9 cellular contexts compared by ENCODE assay signal in the genomic region with DNA sequence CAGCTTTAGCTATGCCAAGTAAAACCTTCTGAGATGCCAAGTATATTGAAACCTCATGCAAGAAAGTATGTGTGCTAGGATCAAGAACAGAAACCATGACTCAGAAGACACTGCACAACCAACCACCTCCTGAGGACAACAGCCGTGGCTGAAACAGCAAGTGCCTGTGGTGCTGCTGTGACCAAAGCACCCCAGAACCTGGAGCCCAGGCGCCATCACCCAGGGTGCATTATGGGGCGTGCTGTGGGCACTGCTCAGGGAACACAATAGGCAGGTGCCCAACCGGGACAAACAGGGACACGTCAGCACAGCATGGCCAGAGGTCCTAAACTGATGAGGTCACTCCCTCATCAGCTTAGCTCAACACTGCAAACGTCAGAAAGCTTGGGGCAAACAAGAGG.
DNase-seq lines count a peak whose midpoint lies in the region; ATAC-seq and TF ChIP-seq lines count a peak whose summit lies in the region.
"Had no signal": no experiment of that assay in that cellular context is flagged by ENCODE, and none has a peak within 500 bp of the region (broad histone marks: within the 10 kb centered on the region; RNA-seq: fewer than 3 reads in every experiment).

No MANE protein-coding gene starts in this region.

- H4K20me1 ChIP-seq in SK-N-SH (ENCODE audit: insufficient read depth), result no peaks in the 10 kb centered on the region

- no peaks in the 10 kb centered on the region for H3K9me3 ChIP-seq in SK-N-SH

- H3K4me2 ChIP-seq in SK-N-SH, result no peak overlapping the region

- H3K4me1 Mint-ChIP-seq in activated T-cell treated with anti-CD3 and anti-CD28 coated beads, Interleukin-2, amount 50 U/mL, for 72 hours (ENCODE audit: low read depth), result peaks cover 35% of the 10 kb centered on the region
- no peaks in the 10 kb centered on the region for H3K4me1 Mint-ChIP-seq in glutamatergic neuron (ENCODE audit: low read depth, unreplicated experiment)
- H3K4me1 Mint-ChIP-seq: T-cell had no signal

- no peaks in the 10 kb centered on the region for H3K9me3 Mint-ChIP-seq in activated T-cell treated with anti-CD3 and anti-CD28 coated beads, Interleukin-2, amount 50 U/mL, for 72 hours
- peaks cover 2% of the 10 kb centered on the region for H3K9me3 Mint-ChIP-seq in glutamatergic neuron (ENCODE audit: unreplicated experiment)
- H3K9me3 Mint-ChIP-seq: T-cell had no signal

- TF ChIP-seq RAD21 in SK-N-SH (IDR thresholded peaks at IDR 0.05; ENCODE audit: low read length), result no peak

- H3K36me3 ChIP-seq in SK-N-SH (replicated peaks in 1 of 2; ENCODE audit: control insufficient read depth in 1 of 2, insufficient read depth in 2 of 2, low read length in 1 of 2), result peaks cover 0 to 2% of the 10 kb centered on the region in 2 experiments

- no peak overlapping the region for H3K4me3 ChIP-seq in SK-N-SH (ENCODE audit: low read depth in 2 of 2, low read length in 1 of 2)

- H2AFZ ChIP-seq in SK-N-SH (ENCODE audit: low read depth), result no peak overlapping the region

- DNase-seq in SK-N-SH, result no peak
- peak; percentile 80 to 90 for DNase-seq in activated T-cell treated with anti-CD3 and anti-CD28 coated beads, Interleukin-2, amount 50 U/mL, for 72 hours
- peak; percentile 82 for DNase-seq in stimulated activated CD4-positive, alpha-beta T cell treated with anti-CD3 and anti-CD28 coated beads, Interleukin-15, amount 100 ng/mL, for 24 hours
- no peak for DNase-seq in NCI-H446 treated with DMSO at 0.1 percent for 48 hours (lab: John Stamatoyannopoulos, UW)
- DNase-seq in glutamatergic neuron, result no peak
- no peak for DNase-seq in pons (ENCODE audit: low spot score)

- no peaks in the 10 kb centered on the region for H3K27me3 ChIP-seq in SK-N-SH (ENCODE audit: insufficient read depth)

- no peaks in the 10 kb centered on the region for H3K27me3 Mint-ChIP-seq in activated T-cell treated with anti-CD3 and anti-CD28 coated beads, Interleukin-2, amount 50 U/mL, for 72 hours (ENCODE audit: low read depth)
- H3K27me3 Mint-ChIP-seq in glutamatergic neuron (ENCODE audit: unreplicated experiment), result no peaks in the 10 kb centered on the region
- H3K27me3 Mint-ChIP-seq: T-cell had no signal

- peak overlapping the region; percentile 48 to 51 for H3K4me3 Mint-ChIP-seq in activated T-cell treated with anti-CD3 and anti-CD28 coated beads, Interleukin-2, amount 50 U/mL, for 72 hours
- H3K4me3 Mint-ChIP-seq in glutamatergic neuron (ENCODE audit: unreplicated experiment), result no peak overlapping the region
- H3K4me3 Mint-ChIP-seq: T-cell had no signal

- CTCF ChIA-PET in SK-N-SH (lab: Yijun Ruan, JAX), result interaction anchor here (1.1 to 1.3 kb wide), 3 partner anchors 10 to 14 kb away, joined by 3 read pairs; no protein-coding TSS in a partner anchor

- ATAC-seq in SK-N-SH treated with all-trans-retinoic acid at 6 μM for 48 hours (peak; percentile 22; the same call in 2 of the 3 replicates), HG03039 (IDR thresholded peaks at IDR 0.05; ENCODE audit: unreplicated experiment) (peak; percentile 99)
- ATAC-seq in activated T-cell treated with anti-CD3 and anti-CD28 coated beads, Interleukin-2, amount 50 U/mL, for 72 hours (replicated peaks in 1 of 2), result peak; percentile 100
- ATAC-seq: T-cell had no signal

- H3K9me2 ChIP-seq in SK-N-SH, result no peaks in the 10 kb centered on the region

- peak overlapping the region; percentile 30 for H3K27ac Mint-ChIP-seq in activated T-cell treated with anti-CD3 and anti-CD28 coated beads, Interleukin-2, amount 50 U/mL, for 72 hours
- H3K27ac Mint-ChIP-seq in glutamatergic neuron (ENCODE audit: unreplicated experiment), result no peak overlapping the region
- H3K27ac Mint-ChIP-seq: T-cell had no signal

- no peak for TF ChIP-seq EP300 in SK-N-SH (IDR thresholded peaks at IDR 0.05; ENCODE audit: borderline replicate concordance in 1 of 2, low read depth in 1 of 2, low read length in 1 of 2)

- peaks cover 5 to 14% of the 10 kb centered on the region in 2 donors for H3K36me3 Mint-ChIP-seq in activated T-cell treated with anti-CD3 and anti-CD28 coated beads, Interleukin-2, amount 50 U/mL, for 72 hours (ENCODE audit: insufficient read depth in 2 of 2)
- no peaks in the 10 kb centered on the region for H3K36me3 Mint-ChIP-seq in glutamatergic neuron (ENCODE audit: unreplicated experiment)

- H3K27ac ChIP-seq in SK-N-SH (ENCODE audit: low read depth in 2 of 2, low read length in 1 of 2), result no peak overlapping the region

- POLR2A ChIA-PET in SK-N-SH (lab: Yijun Ruan, JAX), result no interaction called here

- H3K4me1 ChIP-seq in SK-N-SH (ENCODE audit: control insufficient read depth in 1 of 2, insufficient read depth in 2 of 2, low read depth in 1 of 2, low read length in 1 of 2), result peaks cover 0 to 2% of the 10 kb centered on the region in 2 experiments; a peak in 1 of 4 replicates

- H3F3A ChIP-seq in SK-N-SH (replicated peaks; ENCODE audit: insufficient read depth), result no peaks in the 10 kb centered on the region

- WGBS in SK-N-SH (ENCODE audit: low lambda C conversion rate), result 64% methylated on average over 2 of the region's 6 CpGs

- no peak for TF ChIP-seq CTCF in SK-N-SH (IDR thresholded peaks at IDR 0.05)
- TF ChIP-seq CTCF in glutamatergic neuron (IDR thresholded peaks at IDR 0.05; ENCODE audit: partially characterized antibody, unreplicated experiment), result no peak

- H3K9ac ChIP-seq in SK-N-SH, result no peak overlapping the region

- H3K79me2 ChIP-seq in SK-N-SH (ENCODE audit: insufficient read depth), result no peaks in the 10 kb centered on the region

TF ChIP-seq in SK-N-SH treated with all-trans-retinoic acid at 6 μM for 48 hours, 23 proteins besides CTCF, POLR2A, EP300 and RAD21 (continues in another document):
- no peak for TF ChIP-seq ZNF70 (CRISPR knock-in tag; IDR thresholded peaks at IDR 0.05)
- TF ChIP-seq ZFP30 (CRISPR knock-in tag; IDR thresholded peaks at IDR 0.05), result no peak
- no peak for TF ChIP-seq ISL1 (CRISPR knock-in tag; IDR thresholded peaks at IDR 0.05)
- TF ChIP-seq, protein P1, sequence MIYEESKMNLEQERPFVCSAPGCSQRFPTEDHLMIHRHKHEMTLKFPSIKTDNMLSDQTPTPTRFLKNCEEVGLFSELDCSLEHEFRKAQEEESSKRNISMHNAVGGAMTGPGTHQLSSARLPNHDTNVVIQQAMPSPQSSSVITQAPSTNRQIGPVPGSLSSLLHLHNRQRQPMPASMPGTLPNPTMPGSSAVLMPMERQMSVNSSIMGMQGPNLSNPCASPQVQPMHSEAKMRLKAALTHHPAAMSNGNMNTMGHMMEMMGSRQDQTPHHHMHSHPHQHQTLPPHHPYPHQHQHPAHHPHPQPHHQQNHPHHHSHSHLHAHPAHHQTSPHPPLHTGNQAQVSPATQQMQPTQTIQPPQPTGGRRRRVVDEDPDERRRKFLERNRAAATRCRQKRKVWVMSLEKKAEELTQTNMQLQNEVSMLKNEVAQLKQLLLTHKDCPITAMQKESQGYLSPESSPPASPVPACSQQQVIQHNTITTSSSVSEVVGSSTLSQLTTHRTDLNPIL (CRISPR knock-in tag; IDR thresholded peaks at IDR 0.05; ENCODE audit: low read depth), result no peak
- TF ChIP-seq RARB (CRISPR knock-in tag; IDR thresholded peaks at IDR 0.05), result no peak
- no peak for TF ChIP-seq ZNF8 (CRISPR knock-in tag; IDR thresholded peaks at IDR 0.05)
- TF ChIP-seq ARNTL (CRISPR knock-in tag; IDR thresholded peaks at IDR 0.05; ENCODE audit: borderline replicate concordance, low read depth), result no peak
- TF ChIP-seq, protein P2, sequence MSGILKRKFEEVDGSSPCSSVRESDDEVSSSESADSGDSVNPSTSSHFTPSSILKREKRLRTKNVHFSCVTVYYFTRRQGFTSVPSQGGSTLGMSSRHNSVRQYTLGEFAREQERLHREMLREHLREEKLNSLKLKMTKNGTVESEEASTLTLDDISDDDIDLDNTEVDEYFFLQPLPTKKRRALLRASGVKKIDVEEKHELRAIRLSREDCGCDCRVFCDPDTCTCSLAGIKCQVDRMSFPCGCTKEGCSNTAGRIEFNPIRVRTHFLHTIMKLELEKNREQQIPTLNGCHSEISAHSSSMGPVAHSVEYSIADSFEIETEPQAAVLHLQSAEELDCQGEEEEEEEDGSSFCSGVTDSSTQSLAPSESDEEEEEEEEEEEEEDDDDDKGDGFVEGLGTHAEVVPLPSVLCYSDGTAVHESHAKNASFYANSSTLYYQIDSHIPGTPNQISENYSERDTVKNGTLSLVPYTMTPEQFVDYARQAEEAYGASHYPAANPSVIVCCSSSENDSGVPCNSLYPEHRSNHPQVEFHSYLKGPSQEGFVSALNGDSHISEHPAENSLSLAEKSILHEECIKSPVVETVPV (CRISPR knock-in tag; IDR thresholded peaks at IDR 0.05), result no peak

TF ChIP-seq in SK-N-SH, 30 proteins besides CTCF, POLR2A, EP300 and RAD21:
- TF ChIP-seq RFX5 (IDR thresholded peaks at IDR 0.05; ENCODE audit: low read length) (no peak), TEAD4 (IDR thresholded peaks at IDR 0.05; ENCODE audit: borderline replicate concordance, insufficient read depth) (no peak), NFIC (IDR thresholded peaks at IDR 0.05; ENCODE audit: borderline replicate concordance) (no peak), FOXJ3 (CRISPR knock-in tag; IDR thresholded peaks at IDR 0.05) (no peak), TAF1 (IDR thresholded peaks at IDR 0.05; ENCODE audit: borderline replicate concordance, low read depth, low read length) (no peak), MXI1 (IDR thresholded peaks at IDR 0.05; ENCODE audit: low read depth, low read length) (no peak)
- TF ChIP-seq, protein P3, sequence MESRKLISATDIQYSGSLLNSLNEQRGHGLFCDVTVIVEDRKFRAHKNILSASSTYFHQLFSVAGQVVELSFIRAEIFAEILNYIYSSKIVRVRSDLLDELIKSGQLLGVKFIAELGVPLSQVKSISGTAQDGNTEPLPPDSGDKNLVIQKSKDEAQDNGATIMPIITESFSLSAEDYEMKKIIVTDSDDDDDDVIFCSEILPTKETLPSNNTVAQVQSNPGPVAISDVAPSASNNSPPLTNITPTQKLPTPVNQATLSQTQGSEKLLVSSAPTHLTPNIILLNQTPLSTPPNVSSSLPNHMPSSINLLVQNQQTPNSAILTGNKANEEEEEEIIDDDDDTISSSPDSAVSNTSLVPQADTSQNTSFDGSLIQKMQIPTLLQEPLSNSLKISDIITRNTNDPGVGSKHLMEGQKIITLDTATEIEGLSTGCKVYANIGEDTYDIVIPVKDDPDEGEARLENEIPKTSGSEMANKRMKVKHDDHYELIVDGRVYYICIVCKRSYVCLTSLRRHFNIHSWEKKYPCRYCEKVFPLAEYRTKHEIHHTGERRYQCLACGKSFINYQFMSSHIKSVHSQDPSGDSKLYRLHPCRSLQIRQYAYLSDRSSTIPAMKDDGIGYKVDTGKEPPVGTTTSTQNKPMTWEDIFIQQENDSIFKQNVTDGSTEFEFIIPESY (IDR thresholded peaks at IDR 0.05; ENCODE audit: borderline replicate concordance, low read depth), result no peak
- TF ChIP-seq, protein P4, sequence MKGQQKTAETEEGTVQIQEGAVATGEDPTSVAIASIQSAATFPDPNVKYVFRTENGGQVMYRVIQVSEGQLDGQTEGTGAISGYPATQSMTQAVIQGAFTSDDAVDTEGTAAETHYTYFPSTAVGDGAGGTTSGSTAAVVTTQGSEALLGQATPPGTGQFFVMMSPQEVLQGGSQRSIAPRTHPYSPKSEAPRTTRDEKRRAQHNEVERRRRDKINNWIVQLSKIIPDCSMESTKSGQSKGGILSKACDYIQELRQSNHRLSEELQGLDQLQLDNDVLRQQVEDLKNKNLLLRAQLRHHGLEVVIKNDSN (IDR thresholded peaks at IDR 0.05; ENCODE audit: borderline replicate concordance, low read depth), result no peak

Comparison
In these comparisons a context has a peak if more than half of its experiments do, and no peak if none do; other contexts are left out.
1. ATAC-seq: peak in every context shown above with its lines; median percentile 100 in activated T-cell treated with anti-CD3 and anti-CD28 coated beads, Interleukin-2, amount 50 U/mL, for 72 hours; 99 in HG03039; 22 in SK-N-SH treated with all-trans-retinoic acid at 6 μM for 48 hours.
2. DNase-seq: peak in activated T-cell treated with anti-CD3 and anti-CD28 coated beads, Interleukin-2, amount 50 U/mL, for 72 hours (2 of 2) and stimulated activated CD4-positive, alpha-beta T cell treated with anti-CD3 and anti-CD28 coated beads, Interleukin-15, amount 100 ng/mL, for 24 hours (single experiment); none in SK-N-SH (single experiment), NCI-H446 treated with DMSO at 0.1 percent for 48 hours (single experiment), glutamatergic neuron (single experiment) and pons (single experiment).